ENCODE assay signal across 14 cellular contexts in the genomic region with DNA sequence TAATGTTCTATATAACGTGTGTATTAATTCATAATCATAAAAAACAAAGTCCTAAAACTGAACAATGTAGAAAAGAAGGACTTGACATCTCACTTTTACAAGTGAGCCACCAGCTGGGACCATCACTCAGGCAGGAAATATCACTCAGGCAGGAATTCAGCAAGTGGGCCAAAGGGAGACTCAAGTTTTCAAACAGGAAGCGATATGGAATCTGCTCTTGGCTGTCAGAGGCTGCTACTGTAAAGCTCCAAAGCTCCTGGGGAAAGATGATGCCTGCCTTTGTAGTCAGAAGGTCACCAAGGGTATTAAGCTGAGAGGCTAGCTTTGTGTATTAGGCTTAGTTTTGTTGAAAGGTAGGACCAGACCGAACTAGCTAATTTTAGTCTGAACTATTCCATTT. TPM values are rescaled to one million over a fixed set of nuclear protein-coding genes. Genes with fewer than 3 reads are reported as not detected.
A peak's percentile ranks its signal among the peaks of the same experiment; 100 is the strongest.
DNase-seq lines count a peak whose midpoint lies in the region; ATAC-seq and TF ChIP-seq lines count a peak whose summit lies in the region.
"Had no signal": no experiment of that assay in that cellular context is flagged by ENCODE, and none has a peak within 500 bp of the region (broad histone marks: within the 10 kb centered on the region; RNA-seq: fewer than 3 reads in every experiment).

No MANE protein-coding gene starts in this region.

- no peaks in the 10 kb centered on the region for H3K27me3 ChIP-seq in SJCRH30
- H3K27me3 ChIP-seq: ascending aorta, suprapubic skin had no signal

- H3K4me3 Mint-ChIP-seq in osteocyte (ENCODE audit: unreplicated experiment) (no peak overlapping the region), T-helper 17 cell (no peak overlapping the region)

- H3K4me3 ChIP-seq in SJCRH30, result no peak overlapping the region
- no peak overlapping the region for H3K4me3 ChIP-seq in fibroblast of the aortic adventitia (ENCODE audit: low read depth, low read length)
- H3K4me3 ChIP-seq: ascending aorta, suprapubic skin had no signal

- no peak for ATAC-seq in GM19328 (IDR thresholded peaks at IDR 0.05; ENCODE audit: unreplicated experiment)
- no peak for ATAC-seq in T-helper 17 cell

- H3K27ac Mint-ChIP-seq in osteocyte (ENCODE audit: unreplicated experiment) (peak overlapping the region; percentile 55), T-helper 17 cell (no peak overlapping the region)

- H3K27me3 Mint-ChIP-seq in osteocyte (ENCODE audit: unreplicated experiment) (no peaks in the 10 kb centered on the region), T-helper 17 cell (peaks cover 4% of the 10 kb centered on the region)

- H3K36me3 Mint-ChIP-seq in osteocyte (ENCODE audit: unreplicated experiment), result no peaks in the 10 kb centered on the region
- no peaks in the 10 kb centered on the region for H3K36me3 Mint-ChIP-seq in T-helper 17 cell (ENCODE audit: low read depth)

- H3K9me3 Mint-ChIP-seq in osteocyte (ENCODE audit: unreplicated experiment), result peaks cover 13% of the 10 kb centered on the region

- H3K4me1 Mint-ChIP-seq in osteocyte (ENCODE audit: unreplicated experiment) (peaks cover 17% of the 10 kb centered on the region), T-helper 17 cell (peaks cover 16% of the 10 kb centered on the region)

- DNase-seq in EH (ENCODE audit: low read depth) (peak; percentile 71), SJCRH30 (peak; percentile 69 to 84), fibroblast of the aortic adventitia (ENCODE audit: low read depth) (peak; percentile 63), osteocyte (ENCODE audit: extremely low spot score, unreplicated experiment) (no peak), T-helper 17 cell (no peak)
- DNase-seq in stimulated activated CD4-positive, alpha-beta T cell treated with anti-CD3 and anti-CD28 coated beads, Interleukin-15, amount 100 ng/mL, for 24 hours, result no peak
- no peak for DNase-seq in stimulated activated CD8-positive, alpha-beta memory T cell treated with anti-CD3 and anti-CD28 coated beads, Interleukin-4, amount 100 ng/mL, for 48 hours
- DNase-seq: Karpas-422, NCI-H2171, right cardiac atrium, SW 1271 had no signal

- peaks cover 8% of the 10 kb centered on the region; the same call in 1 of the 2 replicates for H3K9me3 ChIP-seq in SJCRH30 (replicated peaks)
- H3K9me3 ChIP-seq in T-helper 17 cell (ENCODE audit: control insufficient read depth, low read length, poor library complexity, severe bottlenecking), result no peaks in the 10 kb centered on the region
- H3K9me3 ChIP-seq: ascending aorta, suprapubic skin had no signal

- no peak for TF ChIP-seq CTCF in fibroblast of the aortic adventitia (IDR thresholded peaks at IDR 0.05; ENCODE audit: insufficient read depth, low read length)
- TF ChIP-seq CTCF in osteocyte (IDR thresholded peaks at IDR 0.05), result no peak

- H3K27ac ChIP-seq in SJCRH30, result no peak overlapping the region
- H3K27ac ChIP-seq: ascending aorta, suprapubic skin had no signal

- H3K36me3 ChIP-seq in SJCRH30, result no peaks in the 10 kb centered on the region
- H3K36me3 ChIP-seq: ascending aorta, suprapubic skin had no signal

- H3K4me1 ChIP-seq in SJCRH30, result peaks cover 10% of the 10 kb centered on the region; the same call in 1 of the 2 replicates
- H3K4me1 ChIP-seq: ascending aorta had no signal

RNA-seq across cellular contexts. Expression of a gene that starts 5.5 kb away (rescaled TPM):
- 25.0 and 28.3 TPM in 2 replicates for total RNA-seq in SJCRH30 (2014; rRNA removed; shearing (Covaris generic))
- 36.5 and 55.9 TPM in 2 replicates for total RNA-seq in fibroblast of the aortic adventitia (ENCODE audit: low replicate concordance)
- 34.8 and 37.3 TPM in 2 replicates for total RNA-seq in osteocyte
- total RNA-seq in T-helper 17 cell, result 10 to 100 TPM; 24.1 to 24.9 TPM

Comparison
In these comparisons a context has a peak if more than half of its experiments do, and no peak if none do; other contexts are left out.
1. DNase-seq: peak in EH (single experiment), SJCRH30 (2 of 2) and fibroblast of the aortic adventitia (single experiment); none in osteocyte (single experiment), T-helper 17 cell (0 of 3), stimulated activated CD4-positive, alpha-beta T cell treated with anti-CD3 and anti-CD28 coated beads, Interleukin-15, amount 100 ng/mL, for 24 hours (single experiment) and stimulated activated CD8-positive, alpha-beta memory T cell treated with anti-CD3 and anti-CD28 coated beads, Interleukin-4, amount 100 ng/mL, for 48 hours (single experiment).